20 cellular contexts compared by ENCODE assay signal in genomic region chr20:34706912-34707784, GRCh38. TPM values are rescaled to one million over a fixed set of nuclear protein-coding genes. Genes with fewer than 3 reads are reported as not detected.
DNase-seq lines count a peak whose midpoint lies in the region; ATAC-seq and TF ChIP-seq lines count a peak whose summit lies in the region.
"Had no signal": no experiment of that assay in that cellular context is flagged by ENCODE, and none has a peak within 500 bp of the region (broad histone marks: within the 10 kb centered on the region; RNA-seq: fewer than 3 reads in every experiment).

No MANE protein-coding gene starts in this region.

- 55% methylated on average over 3 of the region's 3 CpGs for WGBS in liver
- 75% methylated on average over 3 of the region's 3 CpGs for WGBS in thyroid gland, 2 donors

- TF ChIP-seq RAD21 in liver (IDR thresholded peaks at IDR 0.05), result peak in 1 of 2 donors; percentile 40

- TF ChIP-seq CTCF in liver (IDR thresholded peaks at IDR 0.05; ENCODE audit: low read depth, low read length, missing input control) (no peak), thyroid gland (IDR thresholded peaks at IDR 0.05) (no peak), Calu3 (IDR thresholded peaks at IDR 0.05; ENCODE audit: unreplicated experiment) (no peak)

- BruUV-seq in Calu3 (replicated peaks; lab: Mats Ljungman, UMichigan), result no TSS peak

- POLR2A ChIA-PET in CD4-positive, alpha-beta memory T cell (lab: Charles Lee; ENCODE audit: partially characterized antibody), result interaction anchor here (0.7 to 1.5 kb wide), 2 partner anchors 8 to 30 kb away, joined by 4 to 5 read pairs; partner anchors contain the start of gene PIGU

- no peak for DNase-seq in CD4-positive, alpha-beta memory T cell
- DNase-seq in thyroid gland (no peak), Calu3 (no peak)
- DNase-seq: activated CD8-positive, alpha-beta memory T cell treated with anti-CD3 and anti-CD28 coated beads, Interleukin-2, amount 10 ng/mL, durations not matched to agents 7 days and 5 days; activated naive CD8-positive, alpha-beta T cell treated with anti-CD3 and anti-CD28 coated beads, Interleukin-2, amount 10 ng/mL, durations not matched to agents 7 days and 5 days; brain microvascular endothelial cell; foreskin fibroblast; KG1; left lung; NCI-H1694 treated with DMSO at 0.1 percent for 48 hours; NK-92 treated with Interleukin-12 subunit alpha and Interleukin-12 subunit beta, amount 100 ng/mL, for 24 hours; posterior cingulate gyrus; spleen; stimulated activated CD8-positive, alpha-beta memory T cell treated with anti-CD3 and anti-CD28 coated beads, Interleukin-4, amount 100 ng/mL, for 48 hours had no signal

- H3K36me3 ChIP-seq in CD4-positive, alpha-beta memory T cell (ENCODE audit: insufficient read depth, low read length), result no peaks in the 10 kb centered on the region
- H3K36me3 ChIP-seq in liver (ENCODE audit: control insufficient read depth in 4 of 4, insufficient read depth in 3 of 4, low read depth in 1 of 4, low read length in 3 of 4) (peaks cover 0 to 2% (median 0%) of the 10 kb centered on the region in 4 donors), skeletal muscle tissue (ENCODE audit: control insufficient read depth in 3 of 3, insufficient read depth in 3 of 3, low read length in 3 of 3) (peaks cover 0 to 17% (median 9%) of the 10 kb centered on the region in 3 donors), thyroid gland (no peaks in the 10 kb centered on the region)
- H3K36me3 ChIP-seq: brain microvascular endothelial cell, left lung, thoracic aorta had no signal

- no peaks in the 10 kb centered on the region for H3K27me3 ChIP-seq in CD4-positive, alpha-beta memory T cell (ENCODE audit: insufficient read depth, low read length)
- H3K27me3 ChIP-seq in liver (ENCODE audit: control insufficient read depth in 4 of 4, insufficient read depth in 4 of 4, low read length in 3 of 4), result no peaks in the 10 kb centered on the region
- no peaks in the 10 kb centered on the region for H3K27me3 ChIP-seq in skeletal muscle tissue (ENCODE audit: control insufficient read depth in 3 of 3, insufficient read depth in 3 of 3, low read length in 3 of 3)
- H3K27me3 ChIP-seq in thyroid gland, result no peaks in the 10 kb centered on the region
- H3K27me3 ChIP-seq: brain microvascular endothelial cell, spleen had no signal

- peaks cover 33% of the 10 kb centered on the region for H3K4me1 ChIP-seq in CD4-positive, alpha-beta memory T cell (ENCODE audit: insufficient read depth, low read length)
- H3K4me1 ChIP-seq in liver (ENCODE audit: control insufficient read depth in 4 of 4, insufficient read depth in 4 of 4, low read length in 3 of 4) (peaks cover 9 to 60% (median 50%) of the 10 kb centered on the region in 4 donors), skeletal muscle tissue (ENCODE audit: control insufficient read depth in 3 of 3, insufficient read depth in 3 of 3, low read length in 3 of 3) (peaks cover 40 to 66% (median 56%) of the 10 kb centered on the region in 3 donors), thyroid gland (peaks cover 27 to 44% of the 10 kb centered on the region in 2 donors)

- no peak overlapping the region for H3K9ac ChIP-seq in liver (ENCODE audit: low read depth in 1 of 2, low read length in 2 of 2)
- peak overlapping the region in 2 of 3 donors; percentile 40 to 98 for H3K9ac ChIP-seq in skeletal muscle tissue (ENCODE audit: low read depth in 1 of 3, low read length in 3 of 3)

- H3K9me3 ChIP-seq in CD4-positive, alpha-beta memory T cell (ENCODE audit: control insufficient read depth in 1 of 2, low read length in 2 of 2), result no peaks in the 10 kb centered on the region
- H3K9me3 ChIP-seq in liver (ENCODE audit: control insufficient read depth in 4 of 4, low read length in 3 of 4), result no peaks in the 10 kb centered on the region
- no peaks in the 10 kb centered on the region for H3K9me3 ChIP-seq in skeletal muscle tissue (ENCODE audit: control insufficient read depth in 3 of 3, low read length in 3 of 3)
- no peaks in the 10 kb centered on the region for H3K9me3 ChIP-seq in thyroid gland
- H3K9me3 ChIP-seq: left lung, spleen, thoracic aorta had no signal

- peaks cover 0 to 12% of the 10 kb centered on the region in 2 donors for H3K36me3 Mint-ChIP-seq in CD4-positive, alpha-beta memory T cell
- peaks cover 12% of the 10 kb centered on the region for H3K36me3 Mint-ChIP-seq in activated T-helper 17 cell treated with anti-CD3 and anti-CD28 coated beads, Interleukin-2, amount 50 U/mL, for 72 hours (ENCODE audit: low read depth)
- peaks cover 55% of the 10 kb centered on the region for H3K36me3 Mint-ChIP-seq in Calu3 (ENCODE audit: insufficient read depth, unreplicated experiment)
- H3K36me3 Mint-ChIP-seq: activated CD8-positive, alpha-beta memory T cell treated with anti-CD3 and anti-CD28 coated beads, Interleukin-2, amount 10 ng/mL, durations not matched to agents 7 days and 5 days; activated naive CD8-positive, alpha-beta T cell treated with anti-CD3 and anti-CD28 coated beads, Interleukin-2, amount 10 ng/mL, durations not matched to agents 7 days and 5 days had no signal

- ATAC-seq in activated T-helper 17 cell treated with anti-CD3 and anti-CD28 coated beads, Interleukin-2, amount 50 U/mL, for 72 hours (replicated peaks), result no peak
- no peak for ATAC-seq in HG03571 (IDR thresholded peaks at IDR 0.05; ENCODE audit: unreplicated experiment)
- ATAC-seq: activated CD8-positive, alpha-beta memory T cell treated with anti-CD3 and anti-CD28 coated beads, Interleukin-2, amount 10 ng/mL, durations not matched to agents 7 days and 5 days; left lung had no signal

- peaks cover 19 to 64% (median 27%) of the 10 kb centered on the region in 4 donors for H3K4me1 Mint-ChIP-seq in CD4-positive, alpha-beta memory T cell
- peaks cover 18% of the 10 kb centered on the region for H3K4me1 Mint-ChIP-seq in activated T-helper 17 cell treated with anti-CD3 and anti-CD28 coated beads, Interleukin-2, amount 50 U/mL, for 72 hours
- peaks cover 37% of the 10 kb centered on the region for H3K4me1 Mint-ChIP-seq in Calu3 (ENCODE audit: low read depth, unreplicated experiment)

- no peak overlapping the region for H3K4me3 ChIP-seq in CD4-positive, alpha-beta memory T cell (ENCODE audit: low read length in 2 of 2)
- no peak overlapping the region for H3K4me3 ChIP-seq in liver (ENCODE audit: low read depth in 1 of 3, low read length in 3 of 3)
- peak overlapping the region in 1 of 3 donors; percentile 91 for H3K4me3 ChIP-seq in skeletal muscle tissue (ENCODE audit: low read length in 3 of 3)
- no peak overlapping the region for H3K4me3 ChIP-seq in thyroid gland (replicated peaks in 1 of 3)
- H3K4me3 ChIP-seq: left lung, spleen, thoracic aorta had no signal

- peak overlapping the region in 1 of 8 donors; percentile 92 for H3K4me3 Mint-ChIP-seq in CD4-positive, alpha-beta memory T cell
- H3K4me3 Mint-ChIP-seq in activated T-helper 17 cell treated with anti-CD3 and anti-CD28 coated beads, Interleukin-2, amount 50 U/mL, for 72 hours, result no peak overlapping the region
- no peak overlapping the region for H3K4me3 Mint-ChIP-seq in Calu3 (ENCODE audit: low read depth, unreplicated experiment)
- H3K4me3 Mint-ChIP-seq: activated CD8-positive, alpha-beta memory T cell treated with anti-CD3 and anti-CD28 coated beads, Interleukin-2, amount 10 ng/mL, durations not matched to agents 7 days and 5 days had no signal

- peak overlapping the region; percentile 87 to 99 (median 95) for H3K27ac Mint-ChIP-seq in CD4-positive, alpha-beta memory T cell
- peak overlapping the region; percentile 44 for H3K27ac Mint-ChIP-seq in activated T-helper 17 cell treated with anti-CD3 and anti-CD28 coated beads, Interleukin-2, amount 50 U/mL, for 72 hours
- H3K27ac Mint-ChIP-seq in Calu3 (ENCODE audit: unreplicated experiment), result no peak overlapping the region
- H3K27ac Mint-ChIP-seq: activated CD8-positive, alpha-beta memory T cell treated with anti-CD3 and anti-CD28 coated beads, Interleukin-2, amount 10 ng/mL, durations not matched to agents 7 days and 5 days; activated naive CD8-positive, alpha-beta T cell treated with anti-CD3 and anti-CD28 coated beads, Interleukin-2, amount 10 ng/mL, durations not matched to agents 7 days and 5 days had no signal

- H3K27me3 Mint-ChIP-seq in CD4-positive, alpha-beta memory T cell, result no peaks in the 10 kb centered on the region
- no peaks in the 10 kb centered on the region for H3K27me3 Mint-ChIP-seq in activated T-helper 17 cell treated with anti-CD3 and anti-CD28 coated beads, Interleukin-2, amount 50 U/mL, for 72 hours
- peaks cover 37% of the 10 kb centered on the region for H3K27me3 Mint-ChIP-seq in Calu3 (ENCODE audit: unreplicated experiment)

- CTCF ChIA-PET in CD4-positive, alpha-beta memory T cell (lab: Charles Lee; ENCODE audit: partially characterized antibody), result interaction anchor here (0.8 to 8.8 kb wide), 17 partner anchors 8 to 395 kb away, joined by 3 to 148 read pairs (median 6); partner anchors contain the start of genes DYNLRB1 and ITCH
- CTCF ChIA-PET in Calu3 (lab: Charles Lee), result interaction anchor here (1.6 to 3.0 kb wide), 2 partner anchors 30 to 127 kb away, joined by 7 to 19 read pairs; partner anchors contain the start of gene PIGU

- no peak for TF ChIP-seq POLR2A in thyroid gland (IDR thresholded peaks at IDR 0.05)

- no peak overlapping the region for H3K27ac ChIP-seq in CD4-positive, alpha-beta memory T cell (ENCODE audit: low read depth, low read length)
- H3K27ac ChIP-seq in liver (ENCODE audit: low read depth in 1 of 2, low read length in 2 of 2) (peak overlapping the region; percentile 5 to 99), skeletal muscle tissue (ENCODE audit: low read depth, low read length) (peak overlapping the region; percentile 99), thyroid gland (peak overlapping the region in 1 of 3 donors; percentile 1)
- H3K27ac ChIP-seq: brain microvascular endothelial cell had no signal

- intact Hi-C loops in CD4-positive, alpha-beta memory T cell (cut with micrococcal nuclease), result no loop called here
- intact Hi-C loops in thyroid gland (cut with DNase I) (loop anchor here (5.0 kb wide), 1 partner anchor 145 kb away; no protein-coding TSS in a partner anchor), Calu3 (cut with micrococcal nuclease; ENCODE audit: unreplicated experiment) (no loop called here)

- H3K9me3 Mint-ChIP-seq in CD4-positive, alpha-beta memory T cell, result peaks cover 0 to 5% (median 0%) of the 10 kb centered on the region in 8 donors
- no peaks in the 10 kb centered on the region for H3K9me3 Mint-ChIP-seq in activated T-helper 17 cell treated with anti-CD3 and anti-CD28 coated beads, Interleukin-2, amount 50 U/mL, for 72 hours
- H3K9me3 Mint-ChIP-seq in Calu3 (ENCODE audit: low read depth, unreplicated experiment), result no peaks in the 10 kb centered on the region
- H3K9me3 Mint-ChIP-seq: activated naive CD8-positive, alpha-beta T cell treated with anti-CD3 and anti-CD28 coated beads, Interleukin-2, amount 10 ng/mL, durations not matched to agents 7 days and 5 days; activated T-helper 2 cell treated with anti-CD3 and anti-CD28 coated beads, Interferon-gamma antibody, Interleukin-2, Interleukin-4, amounts not matched to agents 10 μg/mL and 5 μg/mL and 100 μg/mL, durations not matched to agents 14 hours and 24 hours and 36 hours had no signal

RNA-seq across cellular contexts. Expression of gene TP53INP2, which starts 3.0 kb away (rescaled TPM):
- total RNA-seq in CD4-positive, alpha-beta memory T cell, result 1 to 10 TPM in 1 of 2 experiments, under 1 TPM in 1; 0.86 to 1.2 TPM
- polyA plus RNA-seq in CD4-positive, alpha-beta memory T cell, result under 1 TPM in 1 of 2 donors, not detected in 1; 0.23 TPM
- 1 to 10 TPM; 4.1 to 9.2 TPM for total RNA-seq in activated T-helper 17 cell treated with anti-CD3 and anti-CD28 coated beads, Interleukin-2, amount 50 U/mL, for 72 hours
- 1 to 10 TPM; 3.0 to 9.5 TPM for total RNA-seq in liver
- polyA plus RNA-seq in liver, result 10 to 100 TPM in 1 of 2 donors, 1 to 10 TPM in 1; 4.5 to 14.5 TPM
- total RNA-seq in skeletal muscle tissue, result 1.0 TPM
- total RNA-seq in thyroid gland, result 10 to 100 TPM; 21.9 to 39.7 (median 31.2) TPM
- total RNA-seq in Calu3 (2022), result 5.0 and 5.2 TPM in 2 replicates

RNA-seq across cellular contexts. Expression of gene PIGU, which starts 30.3 kb away (rescaled TPM):
- total RNA-seq in CD4-positive, alpha-beta memory T cell, result 10 to 100 TPM; 15.1 to 18.2 TPM
- polyA plus RNA-seq in CD4-positive, alpha-beta memory T cell, result 10 to 100 TPM; 24.1 to 34.2 TPM
- total RNA-seq in activated T-helper 17 cell treated with anti-CD3 and anti-CD28 coated beads, Interleukin-2, amount 50 U/mL, for 72 hours, result 10 to 100 TPM; 17.3 to 23.0 TPM
- 1 to 10 TPM; 6.4 to 7.2 TPM for total RNA-seq in liver
- polyA plus RNA-seq in liver, result 10 to 100 TPM in 1 of 2 donors, 1 to 10 TPM in 1; 7.2 to 10.0 TPM
- total RNA-seq in skeletal muscle tissue, result 11.0 TPM
- 10 to 100 TPM; 12.1 to 25.8 (median 18.0) TPM for total RNA-seq in thyroid gland
- 42.8 and 44.6 TPM in 2 replicates for total RNA-seq in Calu3 (2022)

Comparison
In these comparisons a context has a peak if more than half of its experiments do, and no peak if none do; other contexts are left out.
1. H3K9ac ChIP-seq: peak in skeletal muscle tissue (2 of 3); none in liver (0 of 2).